ENCODE assay signal across 1 cellular context in the genomic region with DNA sequence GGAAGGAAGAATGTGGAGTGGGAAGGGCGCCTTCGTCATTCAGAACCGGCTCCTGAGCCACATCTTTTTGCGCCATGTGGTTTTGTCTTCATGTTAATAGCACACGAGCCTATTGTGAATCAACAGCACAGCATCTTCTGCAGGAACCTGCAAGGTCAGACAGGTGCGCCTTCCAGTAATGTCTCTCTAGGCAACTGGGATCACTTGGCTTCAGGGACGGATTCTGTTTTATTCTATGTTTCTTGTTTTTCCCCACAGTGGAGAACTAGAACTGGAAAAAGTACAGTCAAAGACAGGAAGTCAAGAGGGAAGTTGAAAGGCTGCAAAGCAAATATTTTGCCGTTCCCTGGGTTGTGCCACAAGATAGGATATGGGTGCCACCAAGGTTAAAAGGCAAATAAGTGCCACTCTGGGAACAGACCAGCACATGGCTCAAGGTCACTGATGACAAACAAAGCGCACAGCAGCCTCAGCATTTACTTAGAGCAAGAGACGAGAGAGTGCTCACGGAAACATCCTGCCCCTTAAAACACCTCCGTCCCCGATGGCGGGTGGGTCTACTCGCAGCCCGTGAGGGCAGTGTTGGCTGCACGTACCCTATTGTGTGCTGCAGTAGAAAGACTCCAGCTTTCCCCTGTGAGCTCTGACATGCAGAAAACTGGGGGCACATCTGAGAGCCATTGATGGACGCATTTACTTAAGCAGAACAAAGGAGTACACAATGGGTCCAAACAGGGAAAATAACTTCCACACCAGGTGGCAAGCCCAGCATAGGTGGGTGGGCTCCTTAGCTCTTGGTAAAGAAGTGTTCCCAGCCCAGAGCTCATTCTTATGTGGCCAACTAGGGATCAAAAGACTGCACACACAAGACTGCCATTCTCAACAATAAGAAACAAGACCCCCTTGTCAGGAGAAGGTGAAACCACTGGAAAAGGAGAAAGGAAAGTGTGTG.
TF ChIP-seq lines count a peak whose summit lies in the region.

No MANE protein-coding gene starts in this region.

TF ChIP-seq in HepG2, 621 proteins besides CTCF, POLR2A, EP300 and RAD21 (continued from another document and continues in another):
- TF ChIP-seq GABPA (IDR thresholded peaks at IDR 0.05; ENCODE audit: low read depth, low read length) (no peak), GABPA (CRISPR knock-in tag; IDR thresholded peaks at IDR 0.05; ENCODE audit: low read depth) (peak; percentile 64), ZNF230 (CRISPR knock-in tag; IDR thresholded peaks at IDR 0.05) (no peak), MZF1 (CRISPR knock-in tag; IDR thresholded peaks at IDR 0.05; ENCODE audit: borderline replicate concordance) (no peak), FOXP1 (IDR thresholded peaks at IDR 0.05) (no peak), FOXP1 (CRISPR knock-in tag; IDR thresholded peaks at IDR 0.05) (peak; percentile 42; the same call in 1 of the 2 replicates), ZNF20 (CRISPR knock-in tag; IDR thresholded peaks at IDR 0.05) (no peak), ZNF232 (CRISPR knock-in tag; IDR thresholded peaks at IDR 0.05; ENCODE audit: borderline replicate concordance) (no peak; the same call in 1 of the 2 replicates), NFYB (CRISPR knock-in tag; IDR thresholded peaks at IDR 0.05) (no peak), NR2C2 (CRISPR knock-in tag; IDR thresholded peaks at IDR 0.05; ENCODE audit: borderline replicate concordance) (0 out of 2 replicates have a peak, but pooled peaks have one; percentile 22), MED1 (CRISPR knock-in tag; IDR thresholded peaks at IDR 0.05) (peak; percentile 97), HHEX (CRISPR knock-in tag; IDR thresholded peaks at IDR 0.05) (no peak), TGIF2 (CRISPR knock-in tag; IDR thresholded peaks at IDR 0.05) (no peak), PHF21A (CRISPR knock-in tag; IDR thresholded peaks at IDR 0.05) (peak; percentile 85), YY1 (IDR thresholded peaks at IDR 0.05; ENCODE audit: insufficient read depth, insufficient replicate concordance, low read depth, low read length) (no peak), REL (CRISPR knock-in tag; conservative IDR thresholded peaks at IDR 0.05) (no peak), HNF4A (CRISPR knock-in tag; IDR thresholded peaks at IDR 0.05) (peak; percentile 80), SAP130 (CRISPR knock-in tag; IDR thresholded peaks at IDR 0.05; ENCODE audit: low read depth) (no peak; the same call in 1 of the 2 replicates), ZSCAN30 (CRISPR knock-in tag; IDR thresholded peaks at IDR 0.05) (peak; percentile 68; the same call in 1 of the 2 replicates), ZC3H4 (CRISPR knock-in tag; IDR thresholded peaks at IDR 0.05; ENCODE audit: borderline replicate concordance) (no peak), CC2D1A (CRISPR knock-in tag; IDR thresholded peaks at IDR 0.05) (no peak), MED8 (CRISPR knock-in tag; IDR thresholded peaks at IDR 0.05; ENCODE audit: insufficient replicate concordance) (no peak), TARDBP (CRISPR knock-in tag; IDR thresholded peaks at IDR 0.05) (0 out of 2 replicates have a peak, but pooled peaks have one; percentile 50), TCF7 (IDR thresholded peaks at IDR 0.05; ENCODE audit: low read depth) (peak; percentile 47; the same call in 1 of the 2 replicates), ZNF343 (CRISPR knock-in tag; IDR thresholded peaks at IDR 0.05) (no peak), ZNF879 (CRISPR knock-in tag; IDR thresholded peaks at IDR 0.05) (no peak), HNRNPH1 (optimal IDR thresholded peaks at IDR 0.05; ENCODE audit: low read depth, low read length) (no peak), ZNF816 (CRISPR knock-in tag; IDR thresholded peaks at IDR 0.05; ENCODE audit: borderline replicate concordance) (peak; percentile 21; the same call in 1 of the 2 replicates), HOXA9 (CRISPR knock-in tag; IDR thresholded peaks at IDR 0.05; ENCODE audit: borderline replicate concordance) (no peak), DNMT1 (CRISPR knock-in tag; IDR thresholded peaks at IDR 0.05) (no peak), ZFP36L2 (CRISPR knock-in tag; IDR thresholded peaks at IDR 0.05) (no peak), ZSCAN12 (CRISPR knock-in tag; IDR thresholded peaks at IDR 0.05) (no peak), ZSCAN21 (CRISPR knock-in tag; IDR thresholded peaks at IDR 0.05; ENCODE audit: borderline replicate concordance) (no peak), FOXA3 (CRISPR knock-in tag; IDR thresholded peaks at IDR 0.05) (peak; percentile 64; the same call in 1 of the 2 replicates), ZBTB8A (CRISPR knock-in tag; IDR thresholded peaks at IDR 0.05; ENCODE audit: borderline replicate concordance, low read depth) (0 out of 2 replicates have a peak, but pooled peaks have one; percentile 38), NONO (IDR thresholded peaks at IDR 0.05) (no peak), NONO (CRISPR knock-in tag; conservative IDR thresholded peaks at IDR 0.05) (no peak), ZNF143 (CRISPR knock-in tag; IDR thresholded peaks at IDR 0.05) (no peak), CBX1 (IDR thresholded peaks at IDR 0.05; ENCODE audit: low read depth) (no peak), ZNF350 (CRISPR knock-in tag; IDR thresholded peaks at IDR 0.05; ENCODE audit: borderline replicate concordance, low read depth) (peak; percentile 24; the same call in 1 of the 2 replicates), TBP (CRISPR knock-in tag; IDR thresholded peaks at IDR 0.05) (no peak), ZBTB1 (CRISPR knock-in tag; IDR thresholded peaks at IDR 0.05; ENCODE audit: borderline replicate concordance) (no peak)
- TF ChIP-seq, protein P1, sequence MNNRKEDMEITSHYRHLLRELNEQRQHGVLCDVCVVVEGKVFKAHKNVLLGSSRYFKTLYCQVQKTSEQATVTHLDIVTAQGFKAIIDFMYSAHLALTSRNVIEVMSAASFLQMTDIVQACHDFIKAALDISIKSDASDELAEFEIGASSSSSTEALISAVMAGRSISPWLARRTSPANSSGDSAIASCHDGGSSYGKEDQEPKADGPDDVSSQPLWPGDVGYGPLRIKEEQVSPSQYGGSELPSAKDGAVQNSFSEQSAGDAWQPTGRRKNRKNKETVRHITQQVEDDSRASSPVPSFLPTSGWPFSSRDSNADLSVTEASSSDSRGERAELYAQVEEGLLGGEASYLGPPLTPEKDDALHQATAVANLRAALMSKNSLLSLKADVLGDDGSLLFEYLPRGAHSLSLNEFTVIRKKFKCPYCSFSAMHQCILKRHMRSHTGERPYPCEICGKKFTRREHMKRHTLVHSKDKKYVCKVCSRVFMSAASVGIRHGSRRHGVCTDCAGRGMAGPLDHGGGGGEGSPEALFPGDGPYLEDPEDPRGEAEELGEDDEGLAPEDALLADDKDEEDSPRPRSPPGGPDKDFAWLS (CRISPR knock-in tag; IDR thresholded peaks at IDR 0.05; ENCODE audit: borderline replicate concordance) = no peak
- TF ChIP-seq, protein P2, sequence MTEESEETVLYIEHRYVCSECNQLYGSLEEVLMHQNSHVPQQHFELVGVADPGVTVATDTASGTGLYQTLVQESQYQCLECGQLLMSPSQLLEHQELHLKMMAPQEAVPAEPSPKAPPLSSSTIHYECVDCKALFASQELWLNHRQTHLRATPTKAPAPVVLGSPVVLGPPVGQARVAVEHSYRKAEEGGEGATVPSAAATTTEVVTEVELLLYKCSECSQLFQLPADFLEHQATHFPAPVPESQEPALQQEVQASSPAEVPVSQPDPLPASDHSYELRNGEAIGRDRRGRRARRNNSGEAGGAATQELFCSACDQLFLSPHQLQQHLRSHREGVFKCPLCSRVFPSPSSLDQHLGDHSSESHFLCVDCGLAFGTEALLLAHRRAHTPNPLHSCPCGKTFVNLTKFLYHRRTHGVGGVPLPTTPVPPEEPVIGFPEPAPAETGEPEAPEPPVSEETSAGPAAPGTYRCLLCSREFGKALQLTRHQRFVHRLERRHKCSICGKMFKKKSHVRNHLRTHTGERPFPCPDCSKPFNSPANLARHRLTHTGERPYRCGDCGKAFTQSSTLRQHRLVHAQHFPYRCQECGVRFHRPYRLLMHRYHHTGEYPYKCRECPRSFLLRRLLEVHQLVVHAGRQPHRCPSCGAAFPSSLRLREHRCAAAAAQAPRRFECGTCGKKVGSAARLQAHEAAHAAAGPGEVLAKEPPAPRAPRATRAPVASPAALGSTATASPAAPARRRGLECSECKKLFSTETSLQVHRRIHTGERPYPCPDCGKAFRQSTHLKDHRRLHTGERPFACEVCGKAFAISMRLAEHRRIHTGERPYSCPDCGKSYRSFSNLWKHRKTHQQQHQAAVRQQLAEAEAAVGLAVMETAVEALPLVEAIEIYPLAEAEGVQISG (CRISPR knock-in tag; IDR thresholded peaks at IDR 0.05) = peak; percentile 50; the same call in 1 of the 2 replicates
- TF ChIP-seq, protein P3, sequence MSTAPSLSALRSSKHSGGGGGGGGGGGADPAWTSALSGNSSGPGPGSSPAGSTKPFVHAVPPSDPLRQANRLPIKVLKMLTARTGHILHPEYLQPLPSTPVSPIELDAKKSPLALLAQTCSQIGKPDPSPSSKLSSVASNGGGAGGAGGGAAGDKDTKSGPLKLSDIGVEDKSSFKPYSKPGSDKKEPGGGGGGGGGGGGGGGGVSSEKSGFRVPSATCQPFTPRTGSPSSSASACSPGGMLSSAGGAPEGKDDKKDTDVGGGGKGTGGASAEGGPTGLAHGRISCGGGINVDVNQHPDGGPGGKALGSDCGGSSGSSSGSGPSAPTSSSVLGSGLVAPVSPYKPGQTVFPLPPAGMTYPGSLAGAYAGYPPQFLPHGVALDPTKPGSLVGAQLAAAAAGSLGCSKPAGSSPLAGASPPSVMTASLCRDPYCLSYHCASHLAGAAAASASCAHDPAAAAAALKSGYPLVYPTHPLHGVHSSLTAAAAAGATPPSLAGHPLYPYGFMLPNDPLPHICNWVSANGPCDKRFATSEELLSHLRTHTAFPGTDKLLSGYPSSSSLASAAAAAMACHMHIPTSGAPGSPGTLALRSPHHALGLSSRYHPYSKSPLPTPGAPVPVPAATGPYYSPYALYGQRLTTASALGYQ (CRISPR knock-in tag; IDR thresholded peaks at IDR 0.05) = peak; percentile 63; the same call in 1 of the 2 replicates
- TF ChIP-seq, protein P4, sequence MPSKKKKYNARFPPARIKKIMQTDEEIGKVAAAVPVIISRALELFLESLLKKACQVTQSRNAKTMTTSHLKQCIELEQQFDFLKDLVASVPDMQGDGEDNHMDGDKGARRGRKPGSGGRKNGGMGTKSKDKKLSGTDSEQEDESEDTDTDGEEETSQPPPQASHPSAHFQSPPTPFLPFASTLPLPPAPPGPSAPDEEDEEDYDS (CRISPR knock-in tag; IDR thresholded peaks at IDR 0.05) = no peak
- TF ChIP-seq, protein P5, sequence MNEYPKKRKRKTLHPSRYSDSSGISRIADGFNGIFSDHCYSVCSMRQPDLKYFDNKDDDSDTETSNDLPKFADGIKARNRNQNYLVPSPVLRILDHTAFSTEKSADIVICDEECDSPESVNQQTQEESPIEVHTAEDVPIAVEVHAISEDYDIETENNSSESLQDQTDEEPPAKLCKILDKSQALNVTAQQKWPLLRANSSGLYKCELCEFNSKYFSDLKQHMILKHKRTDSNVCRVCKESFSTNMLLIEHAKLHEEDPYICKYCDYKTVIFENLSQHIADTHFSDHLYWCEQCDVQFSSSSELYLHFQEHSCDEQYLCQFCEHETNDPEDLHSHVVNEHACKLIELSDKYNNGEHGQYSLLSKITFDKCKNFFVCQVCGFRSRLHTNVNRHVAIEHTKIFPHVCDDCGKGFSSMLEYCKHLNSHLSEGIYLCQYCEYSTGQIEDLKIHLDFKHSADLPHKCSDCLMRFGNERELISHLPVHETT (CRISPR knock-in tag; conservative IDR thresholded peaks at IDR 0.05) = no peak
- TF ChIP-seq, protein P6, sequence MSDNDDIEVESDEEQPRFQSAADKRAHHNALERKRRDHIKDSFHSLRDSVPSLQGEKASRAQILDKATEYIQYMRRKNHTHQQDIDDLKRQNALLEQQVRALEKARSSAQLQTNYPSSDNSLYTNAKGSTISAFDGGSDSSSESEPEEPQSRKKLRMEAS (IDR thresholded peaks at IDR 0.05) = no peak; the same call in 1 of the 2 replicates
- TF ChIP-seq, protein P7, sequence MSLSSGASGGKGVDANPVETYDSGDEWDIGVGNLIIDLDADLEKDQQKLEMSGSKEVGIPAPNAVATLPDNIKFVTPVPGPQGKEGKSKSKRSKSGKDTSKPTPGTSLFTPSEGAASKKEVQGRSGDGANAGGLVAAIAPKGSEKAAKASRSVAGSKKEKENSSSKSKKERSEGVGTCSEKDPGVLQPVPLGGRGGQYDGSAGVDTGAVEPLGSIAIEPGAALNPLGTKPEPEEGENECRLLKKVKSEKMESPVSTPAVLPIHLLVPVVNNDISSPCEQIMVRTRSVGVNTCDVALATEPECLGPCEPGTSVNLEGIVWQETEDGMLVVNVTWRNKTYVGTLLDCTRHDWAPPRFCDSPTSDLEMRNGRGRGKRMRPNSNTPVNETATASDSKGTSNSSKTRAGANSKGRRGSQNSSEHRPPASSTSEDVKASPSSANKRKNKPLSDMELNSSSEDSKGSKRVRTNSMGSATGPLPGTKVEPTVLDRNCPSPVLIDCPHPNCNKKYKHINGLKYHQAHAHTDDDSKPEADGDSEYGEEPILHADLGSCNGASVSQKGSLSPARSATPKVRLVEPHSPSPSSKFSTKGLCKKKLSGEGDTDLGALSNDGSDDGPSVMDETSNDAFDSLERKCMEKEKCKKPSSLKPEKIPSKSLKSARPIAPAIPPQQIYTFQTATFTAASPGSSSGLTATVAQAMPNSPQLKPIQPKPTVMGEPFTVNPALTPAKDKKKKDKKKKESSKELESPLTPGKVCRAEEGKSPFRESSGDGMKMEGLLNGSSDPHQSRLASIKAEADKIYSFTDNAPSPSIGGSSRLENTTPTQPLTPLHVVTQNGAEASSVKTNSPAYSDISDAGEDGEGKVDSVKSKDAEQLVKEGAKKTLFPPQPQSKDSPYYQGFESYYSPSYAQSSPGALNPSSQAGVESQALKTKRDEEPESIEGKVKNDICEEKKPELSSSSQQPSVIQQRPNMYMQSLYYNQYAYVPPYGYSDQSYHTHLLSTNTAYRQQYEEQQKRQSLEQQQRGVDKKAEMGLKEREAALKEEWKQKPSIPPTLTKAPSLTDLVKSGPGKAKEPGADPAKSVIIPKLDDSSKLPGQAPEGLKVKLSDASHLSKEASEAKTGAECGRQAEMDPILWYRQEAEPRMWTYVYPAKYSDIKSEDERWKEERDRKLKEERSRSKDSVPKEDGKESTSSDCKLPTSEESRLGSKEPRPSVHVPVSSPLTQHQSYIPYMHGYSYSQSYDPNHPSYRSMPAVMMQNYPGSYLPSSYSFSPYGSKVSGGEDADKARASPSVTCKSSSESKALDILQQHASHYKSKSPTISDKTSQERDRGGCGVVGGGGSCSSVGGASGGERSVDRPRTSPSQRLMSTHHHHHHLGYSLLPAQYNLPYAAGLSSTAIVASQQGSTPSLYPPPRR (CRISPR knock-in tag; IDR thresholded peaks at IDR 0.05; ENCODE audit: borderline replicate concordance) = peak; percentile 88
- TF ChIP-seq, protein P8, sequence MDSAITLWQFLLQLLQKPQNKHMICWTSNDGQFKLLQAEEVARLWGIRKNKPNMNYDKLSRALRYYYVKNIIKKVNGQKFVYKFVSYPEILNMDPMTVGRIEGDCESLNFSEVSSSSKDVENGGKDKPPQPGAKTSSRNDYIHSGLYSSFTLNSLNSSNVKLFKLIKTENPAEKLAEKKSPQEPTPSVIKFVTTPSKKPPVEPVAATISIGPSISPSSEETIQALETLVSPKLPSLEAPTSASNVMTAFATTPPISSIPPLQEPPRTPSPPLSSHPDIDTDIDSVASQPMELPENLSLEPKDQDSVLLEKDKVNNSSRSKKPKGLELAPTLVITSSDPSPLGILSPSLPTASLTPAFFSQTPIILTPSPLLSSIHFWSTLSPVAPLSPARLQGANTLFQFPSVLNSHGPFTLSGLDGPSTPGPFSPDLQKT (CRISPR knock-in tag; IDR thresholded peaks at IDR 0.05; ENCODE audit: borderline replicate concordance) = no peak
